ENCODE assay signal across 15 cellular contexts in genomic region chr20:24732599-24732998, GRCh38.
DNase-seq lines count a peak whose midpoint lies in the region; ATAC-seq and TF ChIP-seq lines count a peak whose summit lies in the region.
"Had no signal": no experiment of that assay in that cellular context is flagged by ENCODE, and none has a peak within 500 bp of the region (broad histone marks: within the 10 kb centered on the region; RNA-seq: fewer than 3 reads in every experiment).

No MANE protein-coding gene starts in this region.

- WGBS in endodermal cell (ENCODE audit: insufficient coverage in 1 of 2, insufficient read length in 1 of 2), 2 experiments, result 94% methylated on average over 4 of the region's 4 CpGs; no CpG with 5 or more reads in 1 of the 2 experiments
- no CpG with 5 or more reads among the region's 4 CpGs for WGBS in mesendoderm (ENCODE audit: extremely low coverage, insufficient coverage, low lambda C conversion rate)

- H3K56ac ChIP-seq in mesendoderm (ENCODE audit: low read length), result no peak overlapping the region

- H3K79me2 ChIP-seq in mesendoderm (ENCODE audit: control insufficient read depth, insufficient read depth, low read length), result no peaks in the 10 kb centered on the region

- peaks cover 15% of the 10 kb centered on the region for H3K4me1 Mint-ChIP-seq in endodermal cell
- H3K4me1 Mint-ChIP-seq: CD4-positive, alpha-beta memory T cell had no signal

- no peak overlapping the region for H4K5ac ChIP-seq in mesendoderm (ENCODE audit: low read length)

- POLR2A ChIA-PET in HEK293 (lab: Yijun Ruan, JAX), result no interaction called here

- no peaks in the 10 kb centered on the region for H3K9me3 Mint-ChIP-seq in endodermal cell
- H3K9me3 Mint-ChIP-seq: CD4-positive, alpha-beta memory T cell had no signal

- no peak overlapping the region for H2BK120ac ChIP-seq in mesendoderm (ENCODE audit: low read depth, low read length)

- H3K9ac ChIP-seq in endodermal cell (ENCODE audit: extremely low read depth, low read length, poor library complexity, severe bottlenecking) (no peak overlapping the region), mesendoderm (ENCODE audit: low read length) (no peak overlapping the region)

- H3K23ac ChIP-seq in mesendoderm (ENCODE audit: low read length), result no peak overlapping the region

- CTCF ChIA-PET in HEK293 (lab: Yijun Ruan, JAX), result no interaction called here

- no peaks in the 10 kb centered on the region for H3K27me3 ChIP-seq in endodermal cell (ENCODE audit: control insufficient read depth, insufficient read depth, low read length, poor library complexity, severe bottlenecking)
- no peaks in the 10 kb centered on the region for H3K27me3 ChIP-seq in mesendoderm (ENCODE audit: insufficient read depth, low read length, poor library complexity)

- TF ChIP-seq CTCF in HEK293 (tag by site-specific recombination; IDR thresholded peaks at IDR 0.05), result no peak
- no peak for TF ChIP-seq CTCF in endodermal cell (conservative IDR thresholded peaks at IDR 0.05)

- no peak overlapping the region for H3K4ac ChIP-seq in mesendoderm (ENCODE audit: low read depth, low read length)

- H3K4me1 ChIP-seq in HEK293 (ENCODE audit: control insufficient read depth, insufficient read depth, low read length) (no peaks in the 10 kb centered on the region), endodermal cell (ENCODE audit: control insufficient read depth, insufficient read depth, low read length) (peaks cover 4% of the 10 kb centered on the region), mesendoderm (ENCODE audit: control insufficient read depth, low read depth, low read length) (peaks cover 10% of the 10 kb centered on the region)
- H3K4me1 ChIP-seq: HAP-1 had no signal

- H2BK5ac ChIP-seq in mesendoderm (ENCODE audit: low read length), result no peak overlapping the region

- no peak overlapping the region for H3K18ac ChIP-seq in mesendoderm (ENCODE audit: low read length)

- H3K36me3 Mint-ChIP-seq in endodermal cell (ENCODE audit: low read depth), result no peaks in the 10 kb centered on the region
- H3K36me3 Mint-ChIP-seq: CD4-positive, alpha-beta memory T cell had no signal

- no peak for ATAC-seq in GM18868 (IDR thresholded peaks at IDR 0.05; ENCODE audit: unreplicated experiment)

- no peak overlapping the region for H3K4me3 Mint-ChIP-seq in endodermal cell
- H3K4me3 Mint-ChIP-seq: CD4-positive, alpha-beta memory T cell had no signal

- H3K27ac ChIP-seq in HEK293 (ENCODE audit: extremely low read depth, low read depth, low read length) (no peak overlapping the region), endodermal cell (ENCODE audit: low read depth, low read length) (no peak overlapping the region), mesendoderm (ENCODE audit: low read depth, low read length) (no peak overlapping the region)

- H3K9me3 ChIP-seq in HEK293 (ENCODE audit: control insufficient read depth, insufficient read depth, low read depth, low read length) (no peaks in the 10 kb centered on the region), endodermal cell (ENCODE audit: control insufficient read depth, low read length) (no peaks in the 10 kb centered on the region)
- H3K9me3 ChIP-seq: HAP-1 had no signal

- H3K27me3 Mint-ChIP-seq in endodermal cell (ENCODE audit: insufficient read depth), result no peaks in the 10 kb centered on the region
- H3K27me3 Mint-ChIP-seq: CD4-positive, alpha-beta memory T cell had no signal

- H3K27ac Mint-ChIP-seq in endodermal cell, result no peak overlapping the region
- H3K27ac Mint-ChIP-seq: CD4-positive, alpha-beta memory T cell had no signal

- H2BK15ac ChIP-seq in mesendoderm (replicated peaks; ENCODE audit: low read depth), result no peak overlapping the region

- H3K36me3 ChIP-seq in HEK293 (ENCODE audit: control insufficient read depth in 2 of 2, insufficient read depth in 1 of 2, low read length in 2 of 2) (no peaks in the 10 kb centered on the region), endodermal cell (ENCODE audit: control insufficient read depth, insufficient read depth, low read length) (no peaks in the 10 kb centered on the region), mesendoderm (ENCODE audit: control insufficient read depth, insufficient read depth, low read length) (no peaks in the 10 kb centered on the region)
- H3K36me3 ChIP-seq: HAP-1 had no signal

- no peak overlapping the region for H3K4me3 ChIP-seq in HEK293 (ENCODE audit: low read depth, low read length)
- H3K4me3 ChIP-seq in endodermal cell (ENCODE audit: low read length), result no peak overlapping the region
- H3K4me3 ChIP-seq in mesendoderm (ENCODE audit: low read length), result no peak overlapping the region
- H3K4me3 ChIP-seq: HAP-1 had no signal

- no peak overlapping the region for H4K8ac ChIP-seq in mesendoderm (ENCODE audit: low read depth, low read length)

- no peak overlapping the region for H3K4me2 ChIP-seq in mesendoderm (ENCODE audit: low read length)

- H3K79me1 ChIP-seq in mesendoderm (ENCODE audit: low read length), result no peaks in the 10 kb centered on the region

- DNase-seq in endodermal cell (peak; percentile 32), mesendoderm (peak; percentile 23), mucosa of gallbladder (ENCODE audit: low spot score) (no peak), islet precursor cell (no peak)
- DNase-seq: C1 segment of cervical spinal cord; Calu3; CD4-positive, alpha-beta memory T cell; COR-L47; DMS53; DMS79 treated with DMSO at 0.1 percent for 48 hours; GF-D8; GOT3 had no signal

- no peak overlapping the region for H2AK5ac ChIP-seq in mesendoderm (ENCODE audit: low read length)

TF ChIP-seq in HEK293, 187 proteins besides CTCF, POLR2A, EP300 and RAD21:
- TF ChIP-seq ZNF223 (tag by site-specific recombination; IDR thresholded peaks at IDR 0.05) (no peak), ZBTB48 (tag by site-specific recombination; IDR thresholded peaks at IDR 0.05) (no peak), ZNF23 (tag by site-specific recombination; IDR thresholded peaks at IDR 0.05; ENCODE audit: borderline replicate concordance) (0 out of 2 replicates have a peak, but pooled peaks have one; percentile 26)
TF ChIP-seq in HEK293: peak in this region for 1.

Comparison
In these comparisons a context has a peak if more than half of its experiments do, and no peak if none do; other contexts are left out.
1. DNase-seq: peak in endodermal cell (single experiment) and mesendoderm (single experiment); none in mucosa of gallbladder (single experiment) and islet precursor cell (single experiment).